Comparison of ENCODE assay signal across 8 cellular contexts in the genomic region with DNA sequence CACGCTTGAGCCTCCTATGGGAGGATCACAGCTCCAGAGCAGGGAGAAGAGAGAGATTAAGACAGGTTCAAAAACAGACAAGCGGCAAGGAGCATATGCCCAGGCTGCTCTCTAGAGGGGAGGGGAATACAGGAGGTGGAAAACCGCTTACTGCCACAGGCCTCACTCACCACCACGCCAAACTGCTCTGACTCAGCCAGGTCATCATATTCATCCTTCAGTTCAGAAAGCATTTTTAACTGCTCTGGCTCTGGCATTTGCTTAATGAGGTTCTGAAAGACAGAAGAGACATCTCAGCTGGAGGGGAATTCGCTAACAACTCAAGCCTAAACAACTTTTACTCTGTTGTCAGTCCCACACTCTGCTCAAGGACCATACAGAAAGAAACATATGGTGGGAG. TPM values are rescaled to one million over a fixed set of nuclear protein-coding genes. Genes with fewer than 3 reads are reported as not detected.
DNase-seq lines count a peak whose midpoint lies in the region; ATAC-seq and TF ChIP-seq lines count a peak whose summit lies in the region.

No MANE protein-coding gene starts in this region.

- no peaks in the 10 kb centered on the region for H3K9me3 ChIP-seq in stomach

- no peaks in the 10 kb centered on the region for H3K9me3 Mint-ChIP-seq in IgD-negative memory B cell

- peaks cover 5 to 37% (median 23%) of the 10 kb centered on the region in 4 donors for H3K4me1 ChIP-seq in stomach

- no peak for TF ChIP-seq EP300 in stomach (IDR thresholded peaks at IDR 0.05)

- peaks cover 6 to 20% (median 8%) of the 10 kb centered on the region in 3 donors for H3K4me1 Mint-ChIP-seq in IgD-negative memory B cell

- DNase-seq in fibroblast of the conjunctiva (ENCODE audit: low read depth) (peak; percentile 33), stomach (no peak), superior temporal gyrus (ENCODE audit: extremely low spot score) (no peak), NCI-H2171 (lab: John Stamatoyannopoulos, UW) (no peak)
- DNase-seq in stimulated activated CD4-positive, alpha-beta T cell treated with anti-CD3 and anti-CD28 coated beads, Interleukin-4, amount 100 ng/mL, for 1 hour = no peak

- peaks cover 23 to 91% (median 81%) of the 10 kb centered on the region in 4 donors for H3K36me3 ChIP-seq in stomach

- no peaks in the 10 kb centered on the region for H3K27me3 ChIP-seq in stomach

- intact Hi-C loops in stomach (cut with DNase I; ENCODE audit: low total_unique reads) = loop anchor here (10.0 kb wide), 2 partner anchors 54 to 114 kb away; a partner anchor contains a TSS

- peak overlapping the region in 4 of 5 donors; percentile 62 to 74 (median 66) for H3K27ac ChIP-seq in stomach

- no peaks in the 10 kb centered on the region for H3K27me3 Mint-ChIP-seq in IgD-negative memory B cell

- TF ChIP-seq CTCF in stomach (IDR thresholded peaks at IDR 0.05) = no peak

- H3K36me3 Mint-ChIP-seq in IgD-negative memory B cell = peaks cover 8% of the 10 kb centered on the region

- peak; percentile 35 for ATAC-seq in GM19395 (IDR thresholded peaks at IDR 0.05; ENCODE audit: unreplicated experiment)
- ATAC-seq in HG03520 (IDR thresholded peaks at IDR 0.05; ENCODE audit: unreplicated experiment) = no peak

- H3K4me3 ChIP-seq in stomach = no peak overlapping the region

- TF ChIP-seq POLR2A in stomach (IDR thresholded peaks at IDR 0.05) = no peak

- WGBS in stomach, 5 donors = 65 to 91% (median 76%) methylated on average over 5 of the region's 5 CpGs

- no peak overlapping the region for H3K4me3 Mint-ChIP-seq in IgD-negative memory B cell

- H3K27ac Mint-ChIP-seq in IgD-negative memory B cell = peak overlapping the region in 2 of 3 donors; percentile 49 to 95

RNA-seq across cellular contexts. Expression of a gene that starts 40.1 kb away (rescaled TPM):
- polyA plus RNA-seq in IgD-negative memory B cell (not detected), stomach (under 1 TPM in 2 of 3 donors, not detected in 1; 0.08 to 0.12 TPM)
- total RNA-seq in stomach = 1 to 10 TPM in 3 of 5 donors, not detected in 2; 2.0 to 3.5 (median 2.7) TPM

RNA-seq across cellular contexts. Expression of a gene that starts 44.2 kb away (rescaled TPM):
- polyA plus RNA-seq in IgD-negative memory B cell (not detected), stomach (not detected)
- 10 to 100 TPM in 1 of 5 donors, 1 to 10 TPM in 2, under 1 TPM in 1, not detected in 1; 0.87 to 15.4 (median 5.0) TPM for total RNA-seq in stomach

RNA-seq across cellular contexts. Expression of a gene that starts 53.2 kb away (rescaled TPM):
- polyA plus RNA-seq in IgD-negative memory B cell = 3.9 TPM
- total RNA-seq in stomach = 10 to 100 TPM in 4 of 5 donors, 1 to 10 TPM in 1; 7.6 to 35.8 (median 18.8) TPM
- 10 to 100 TPM; 20.0 to 30.3 (median 29.1) TPM for polyA plus RNA-seq in stomach
